ENCODE assay signal across 27 cellular contexts in the genomic region with DNA sequence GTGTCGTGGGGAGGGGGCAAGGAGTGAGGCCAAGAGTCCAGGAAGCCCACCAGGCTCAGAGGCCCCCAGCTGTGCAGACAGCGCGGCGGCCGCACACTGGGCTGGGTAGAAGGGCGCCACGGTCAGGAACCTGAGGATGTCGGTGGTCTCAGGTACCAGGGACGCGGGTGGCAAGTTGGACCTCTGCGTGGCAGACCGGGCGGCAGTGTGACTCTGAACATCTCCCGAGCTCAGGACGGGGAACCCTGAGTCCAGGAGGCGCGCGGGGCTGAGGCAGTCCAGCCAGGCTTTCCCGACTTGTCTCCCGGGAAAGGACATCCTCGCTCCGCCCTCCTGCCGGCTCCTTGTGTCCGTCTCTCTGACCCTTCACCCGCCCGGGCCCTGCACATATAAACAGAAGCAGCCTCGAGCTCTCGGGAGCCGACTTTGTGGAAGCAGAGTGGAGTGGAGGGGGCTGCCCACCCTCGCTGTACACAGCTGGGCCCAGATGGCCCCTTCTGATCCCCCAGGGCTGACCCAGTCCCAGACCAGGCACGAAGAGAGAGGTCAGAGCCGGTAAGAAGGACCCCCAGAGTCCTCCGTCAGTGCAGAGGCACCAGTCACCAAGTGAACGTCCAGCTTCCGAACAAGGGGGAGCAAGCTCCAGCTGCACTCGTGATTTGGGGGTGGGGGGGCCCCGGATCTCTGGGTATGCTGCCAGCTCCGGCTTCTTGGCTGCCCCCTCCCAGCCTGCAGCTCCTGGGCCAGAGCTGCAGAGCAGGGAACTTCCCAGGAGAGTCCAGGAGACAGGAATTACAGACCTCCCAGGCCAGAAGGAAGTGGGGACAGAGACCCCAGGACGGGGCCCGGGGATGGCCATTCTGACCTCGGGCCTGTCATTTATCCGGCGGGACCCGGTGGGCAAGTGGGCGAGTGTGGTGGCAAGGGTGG. TPM values are rescaled to one million over a fixed set of nuclear protein-coding genes. Genes with fewer than 3 reads are reported as not detected.
DNase-seq lines count a peak whose midpoint lies in the region; ATAC-seq and TF ChIP-seq lines count a peak whose summit lies in the region.
"Had no signal": no experiment of that assay in that cellular context is flagged by ENCODE, and none has a peak within 500 bp of the region (broad histone marks: within the 10 kb centered on the region; RNA-seq: fewer than 3 reads in every experiment).

No MANE protein-coding gene starts in this region.

- H3K27ac ChIP-seq in SK-N-SH (ENCODE audit: low read depth in 2 of 2, low read length in 1 of 2) (no peak overlapping the region), esophagus squamous epithelium (peak overlapping the region in 3 of 4 donors; percentile 53 to 63 (median 59)), sigmoid colon (peak overlapping the region; percentile 23 to 38 (median 25))
- H3K27ac ChIP-seq: 22Rv1, KMS-11, psoas muscle, tibial nerve, WERI-Rb-1 had no signal

- H3K9me2 ChIP-seq in SK-N-SH, result no peaks in the 10 kb centered on the region

- H2AFZ ChIP-seq in SK-N-SH (ENCODE audit: low read depth), result no peak overlapping the region

- DNase-seq in SK-N-SH, result peak; percentile 59
- no peak for DNase-seq in esophagus squamous epithelium (lab: John Stamatoyannopoulos, UW)
- DNase-seq in mucosa of descending colon, result peak in 1 of 3 donors; percentile 52
- peak; percentile 85 for DNase-seq in sigmoid colon
- DNase-seq in activated gamma-delta T cell treated with Interleukin-2 at 50 U/mL for 16 hours, result no peak
- no peak for DNase-seq in activated gamma-delta T cell (lab: John Stamatoyannopoulos, UW)
- no peak for DNase-seq in 8988T
- DNase-seq: activated CD4-positive, alpha-beta memory T cell treated with anti-CD3 and anti-CD28 coated beads, Interleukin-2, amount 10 ng/mL, durations not matched to agents 7 days and 5 days; activated naive CD4-positive, alpha-beta T cell treated with Interleukin-2 at 50 U/mL for 16 hours; activated T-cell treated with anti-CD3 and anti-CD28 coated beads for 4 hours; amygdala; dermis blood vessel endothelial cell; DMS79 treated with DMSO at 0.1 percent for 48 hours; foreskin fibroblast; hippocampal formation; mammary epithelial cell; natural killer cell; NCI-H146; NCI-H2171; NCI-H524 treated with DMSO at 0.1 percent for 48 hours; stimulated activated CD4-positive, alpha-beta T cell treated with anti-CD3 and anti-CD28 coated beads, Interleukin-4, amount 100 ng/mL, for 1 hour; WERI-Rb-1 had no signal

- TF ChIP-seq CTCF in SK-N-SH (IDR thresholded peaks at IDR 0.05) (no peak), esophagus squamous epithelium (IDR thresholded peaks at IDR 0.05) (no peak), mucosa of descending colon (IDR thresholded peaks at IDR 0.05) (no peak), sigmoid colon (IDR thresholded peaks at IDR 0.05) (no peak)

- H3K4me1 ChIP-seq in SK-N-SH (ENCODE audit: control insufficient read depth in 1 of 2, insufficient read depth in 2 of 2, low read depth in 1 of 2, low read length in 1 of 2), result peaks cover 0 to 12% of the 10 kb centered on the region in 2 experiments; a peak in 1 of 4 replicates
- peaks cover 0 to 44% (median 4%) of the 10 kb centered on the region in 3 donors for H3K4me1 ChIP-seq in esophagus squamous epithelium
- no peaks in the 10 kb centered on the region for H3K4me1 ChIP-seq in mucosa of descending colon (ENCODE audit: low read depth)
- no peaks in the 10 kb centered on the region for H3K4me1 ChIP-seq in sigmoid colon
- H3K4me1 ChIP-seq: psoas muscle had no signal

- ATAC-seq in SK-N-SH treated with all-trans-retinoic acid at 6 μM for 48 hours (no peak), mucosa of descending colon (peak; percentile 9)
- ATAC-seq: natural killer cell, psoas muscle had no signal

- H3K79me2 ChIP-seq in SK-N-SH (ENCODE audit: insufficient read depth), result no peaks in the 10 kb centered on the region

- TF ChIP-seq POLR2A in esophagus squamous epithelium (IDR thresholded peaks at IDR 0.05) (no peak), sigmoid colon (IDR thresholded peaks at IDR 0.05) (no peak)

- intact Hi-C loops in esophagus squamous epithelium (cut with DNase I), result loop anchor here (5.0 kb wide), 1 partner anchor 83 kb away; no protein-coding TSS in a partner anchor
- intact Hi-C loops in mucosa of descending colon (cut with DNase I, micrococcal nuclease), result no loop called here
- intact Hi-C loops in sigmoid colon (cut with DNase I), result no loop called here

- 70% methylated on average over 22 of the region's 45 CpGs for WGBS in SK-N-SH (ENCODE audit: low lambda C conversion rate)
- 60 to 78% methylated on average over 1 to 6 of the region's 45 CpGs for WGBS in esophagus squamous epithelium, 2 donors
- WGBS in sigmoid colon, 2 donors, result 79 to 84% methylated on average over 45 of the region's 45 CpGs

- H3K4me3 ChIP-seq in SK-N-SH (ENCODE audit: low read depth in 2 of 2, low read length in 1 of 2) (no peak overlapping the region), esophagus squamous epithelium (peak overlapping the region in 1 of 4 donors; percentile 28), mucosa of descending colon (no peak overlapping the region), sigmoid colon (no peak overlapping the region)
- H3K4me3 ChIP-seq: psoas muscle, tibial nerve had no signal

- no peaks in the 10 kb centered on the region for H3K9me3 ChIP-seq in SK-N-SH
- H3K9me3 ChIP-seq in esophagus squamous epithelium, result no peaks in the 10 kb centered on the region
- no peaks in the 10 kb centered on the region for H3K9me3 ChIP-seq in mucosa of descending colon
- no peaks in the 10 kb centered on the region for H3K9me3 ChIP-seq in sigmoid colon
- H3K9me3 ChIP-seq: psoas muscle, tibial nerve had no signal

- H3K9ac ChIP-seq in SK-N-SH, result no peak overlapping the region
- H3K9ac ChIP-seq: KMS-11 had no signal

- CTCF ChIA-PET in SK-N-SH (lab: Yijun Ruan, JAX), result interaction anchor here (0.7 to 7.7 kb wide), 2 partner anchors 11 to 150 kb away, joined by 3 to 54 read pairs; no protein-coding TSS in a partner anchor

- H3K36me3 ChIP-seq in SK-N-SH (replicated peaks in 1 of 2; ENCODE audit: control insufficient read depth in 1 of 2, insufficient read depth in 2 of 2, low read length in 1 of 2), result no peaks in the 10 kb centered on the region
- H3K36me3 ChIP-seq in esophagus squamous epithelium, result peaks cover 0 to 10% (median 0%) of the 10 kb centered on the region in 3 donors
- H3K36me3 ChIP-seq in mucosa of descending colon (ENCODE audit: low read depth), result no peaks in the 10 kb centered on the region
- no peaks in the 10 kb centered on the region for H3K36me3 ChIP-seq in sigmoid colon
- H3K36me3 ChIP-seq: tibial nerve, WERI-Rb-1 had no signal

- TF ChIP-seq EP300 in SK-N-SH (IDR thresholded peaks at IDR 0.05; ENCODE audit: borderline replicate concordance in 1 of 2, low read depth in 1 of 2, low read length in 1 of 2) (no peak), sigmoid colon (IDR thresholded peaks at IDR 0.05) (no peak)

- H3K27me3 ChIP-seq in SK-N-SH (ENCODE audit: insufficient read depth) (no peaks in the 10 kb centered on the region), esophagus squamous epithelium (no peaks in the 10 kb centered on the region), sigmoid colon (no peaks in the 10 kb centered on the region)
- H3K27me3 ChIP-seq: tibial nerve had no signal

- TF ChIP-seq RAD21 in SK-N-SH (IDR thresholded peaks at IDR 0.05; ENCODE audit: low read length), result no peak

- H3K4me2 ChIP-seq in SK-N-SH, result no peak overlapping the region
- H3K4me2 ChIP-seq: KMS-11 had no signal

- H3F3A ChIP-seq in SK-N-SH (replicated peaks; ENCODE audit: insufficient read depth), result no peaks in the 10 kb centered on the region

- POLR2A ChIA-PET in SK-N-SH (lab: Yijun Ruan, JAX), result interaction anchor here (0.7 kb wide), 1 partner anchor 9 kb away, joined by 3 read pairs; no protein-coding TSS in a partner anchor

- no peaks in the 10 kb centered on the region for H4K20me1 ChIP-seq in SK-N-SH (ENCODE audit: insufficient read depth)

TF ChIP-seq in SK-N-SH, 30 proteins besides CTCF, POLR2A, EP300 and RAD21:
- TF ChIP-seq GATA2 (CRISPR knock-in tag; IDR thresholded peaks at IDR 0.05) (no peak), GABPA (IDR thresholded peaks at IDR 0.05; ENCODE audit: low read depth) (no peak)

TF ChIP-seq in SK-N-SH treated with all-trans-retinoic acid at 6 μM for 48 hours, 23 proteins besides CTCF, POLR2A, EP300 and RAD21 (continues in another document):
- no peak for TF ChIP-seq ZNF70 (CRISPR knock-in tag; IDR thresholded peaks at IDR 0.05)

RNA-seq across cellular contexts. Expression of a gene that starts 8.4 kb away (rescaled TPM):
- not detected in 2 replicates for polyA plus RNA-seq in SK-N-SH (2012; rRNA removed)
- polyA plus RNA-seq in SK-N-SH (2012; cell fraction: cytosol; rRNA removed), result not detected in 2 replicates
- polyA plus RNA-seq in SK-N-SH (2012; cell fraction: nucleus; rRNA removed), result 0.04 TPM in 1 of 2 replicates, not detected in the other
- 10 to 100 TPM in 1 of 4 donors, 1 to 10 TPM in 3; 1.2 to 13.0 (median 2.1) TPM for total RNA-seq in esophagus squamous epithelium
- total RNA-seq in mucosa of descending colon, result 1 to 10 TPM; 2.5 to 4.9 (median 3.5) TPM
- 10 to 100 TPM in 2 of 4 donors, 1 to 10 TPM in 2; 3.6 to 55.9 (median 10.0) TPM for total RNA-seq in sigmoid colon
- 1 to 10 TPM in 1 of 3 donors, under 1 TPM in 2; 0.46 to 4.3 (median 0.60) TPM for polyA plus RNA-seq in sigmoid colon
- total RNA-seq: dermis blood vessel endothelial cell, mammary epithelial cell had no signal
- polyA plus RNA-seq: mammary epithelial cell had no signal

RNA-seq across cellular contexts. Expression of a gene that starts 31.8 kb away (rescaled TPM):
- polyA plus RNA-seq in SK-N-SH (2012; rRNA removed), result 6.8 and 8.1 TPM in 2 replicates
- polyA plus RNA-seq in SK-N-SH (2012; cell fraction: cytosol; rRNA removed), result 2.9 and 4.5 TPM in 2 replicates
- polyA plus RNA-seq in SK-N-SH (2012; cell fraction: nucleus; rRNA removed), result 21.8 and 22.5 TPM in 2 replicates
- 1 to 10 TPM; 3.3 to 9.5 (median 3.8) TPM for total RNA-seq in esophagus squamous epithelium
- total RNA-seq in mucosa of descending colon, result 10 to 100 TPM in 1 of 3 donors, 1 to 10 TPM in 2; 4.8 to 11.6 (median 6.2) TPM
- 10 to 100 TPM in 1 of 4 donors, 1 to 10 TPM in 3; 3.8 to 12.8 (median 8.1) TPM for total RNA-seq in sigmoid colon
- polyA plus RNA-seq in sigmoid colon, result 1 to 10 TPM in 2 of 3 donors, under 1 TPM in 1; 0.92 to 6.3 (median 2.4) TPM

RNA-seq across cellular contexts. Expression of a gene that starts 39.6 kb away (rescaled TPM):
- polyA plus RNA-seq in SK-N-SH (2012; rRNA removed) (1.9 and 2.1 TPM in 2 replicates), sigmoid colon (100 to 1,000 TPM in 1 of 3 donors, 10 to 100 TPM in 2; 19.2 to 158 (median 21.6) TPM)
- polyA plus RNA-seq in SK-N-SH (2012; cell fraction: cytosol; rRNA removed), result 0.67 and 0.92 TPM in 2 replicates
- 4.9 and 5.6 TPM in 2 replicates for polyA plus RNA-seq in SK-N-SH (2012; cell fraction: nucleus; rRNA removed)
- total RNA-seq in esophagus squamous epithelium (1 to 10 TPM; 2.7 to 9.9 (median 5.3) TPM), mucosa of descending colon (100 to 1,000 TPM in 2 of 3 donors, 10 to 100 TPM in 1; 72.8 to 253 (median 247) TPM), sigmoid colon (10 to 100 TPM in 1 of 4 donors, 1 to 10 TPM in 3; 3.6 to 12.7 (median 5.0) TPM)
- total RNA-seq: dermis blood vessel endothelial cell had no signal
- polyA plus RNA-seq: mammary epithelial cell had no signal

Comparison
In these comparisons a context has a peak if more than half of its experiments do, and no peak if none do; other contexts are left out.
1. DNase-seq: peak in SK-N-SH (single experiment) and sigmoid colon (single experiment); none in esophagus squamous epithelium (single experiment), activated gamma-delta T cell treated with Interleukin-2 at 50 U/mL for 16 hours (single experiment), activated gamma-delta T cell (single experiment) and 8988T (single experiment).
2. H3K27ac ChIP-seq: peak in esophagus squamous epithelium (3 of 4) and sigmoid colon (4 of 4); none in SK-N-SH (0 of 2).
3. RNA of a gene that starts 39.6 kb away (total RNA-seq): 72.8 to 253 TPM in mucosa of descending colon; 2.7 to 9.9 TPM in esophagus squamous epithelium and 3.6 to 12.7 TPM in sigmoid colon; every median in the first group is over 4 times any median in the second.